Comparison of ENCODE assay signal across 23 cellular contexts in the genomic region with DNA sequence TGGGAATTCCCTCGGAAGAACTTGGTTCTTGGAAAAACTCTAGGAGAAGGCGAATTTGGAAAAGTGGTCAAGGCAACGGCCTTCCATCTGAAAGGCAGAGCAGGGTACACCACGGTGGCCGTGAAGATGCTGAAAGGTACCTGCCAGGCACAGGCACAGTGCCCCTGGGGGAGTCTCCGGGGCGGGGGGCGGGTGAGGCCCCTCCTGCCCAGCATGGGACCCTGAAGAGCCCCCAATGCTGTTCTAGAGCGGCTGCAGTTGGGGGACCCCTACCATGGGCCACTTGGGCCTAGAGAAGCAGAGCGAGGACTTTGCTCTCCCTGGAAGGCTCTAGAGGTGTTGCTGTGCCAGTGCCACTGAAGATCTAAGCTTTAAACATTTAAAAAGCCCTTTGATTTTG. TPM values are rescaled to one million over a fixed set of nuclear protein-coding genes. Genes with fewer than 3 reads are reported as not detected.
DNase-seq lines count a peak whose midpoint lies in the region; TF ChIP-seq lines count a peak whose summit lies in the region.
"Had no signal": no experiment of that assay in that cellular context is flagged by ENCODE, and none has a peak within 500 bp of the region (broad histone marks: within the 10 kb centered on the region; RNA-seq: fewer than 3 reads in every experiment).

No MANE protein-coding gene starts in this region.

- intact Hi-C loops in dendritic cell treated with granulocyte-macrophage colony-stimulating factor and Interleukin-4, amounts not matched to agents 40 ng/mL and 50 ng/mL, for 4 days (cut with micrococcal nuclease), result no loop called here
- intact Hi-C loops in spleen (cut with DNase I; ENCODE audit: low total_unique reads), result no loop called here

- H3K4me1 ChIP-seq in spleen, result peaks cover 5 to 19% (median 14%) of the 10 kb centered on the region in 6 donors
- H3K4me1 ChIP-seq in effector memory CD4-positive, alpha-beta T cell (ENCODE audit: control insufficient read depth, insufficient read depth, low read length, poor library complexity, severe bottlenecking), result peaks cover 12% of the 10 kb centered on the region
- H3K4me1 ChIP-seq: BE2C had no signal

- TF ChIP-seq POLR2A in spleen (IDR thresholded peaks at IDR 0.05), result no peak

- DNase-seq in chondrocyte (ENCODE audit: low spot score) (peak; percentile 69), spleen (peak; percentile 56), Kasumi-1 (lab: John Stamatoyannopoulos, UW) (no peak)
- DNase-seq in effector memory CD4-positive, alpha-beta T cell, result no peak
- DNase-seq: 8988T; ACHN; BE2C; C1 segment of cervical spinal cord; CD4-positive, alpha-beta memory T cell; CD4-positive, CD25-positive, alpha-beta regulatory T cell; COR-L47; DMS 273 treated with DMSO at 0.1 percent for 48 hours; DMS153; DMS53; DMS79; DND-41; EL; GDM1 had no signal

- no peak for TF ChIP-seq CTCF in chondrocyte (IDR thresholded peaks at IDR 0.05)
- TF ChIP-seq CTCF in spleen (IDR thresholded peaks at IDR 0.05 in 8 of 11, conservative IDR thresholded peaks at IDR 0.05 in 3 of 11), result no peak

- H3K27me3 Mint-ChIP-seq in chondrocyte (ENCODE audit: low read depth), result peaks cover 5% of the 10 kb centered on the region
- peaks cover 5% of the 10 kb centered on the region for H3K27me3 Mint-ChIP-seq in dendritic cell treated with granulocyte-macrophage colony-stimulating factor and Interleukin-4, amounts not matched to agents 40 ng/mL and 50 ng/mL, for 4 days
- H3K27me3 Mint-ChIP-seq: CD4-positive, alpha-beta memory T cell; CD4-positive, CD25-positive, alpha-beta regulatory T cell had no signal

- no peak overlapping the region for H3K27ac Mint-ChIP-seq in chondrocyte (ENCODE audit: unreplicated experiment)
- H3K27ac Mint-ChIP-seq in dendritic cell treated with granulocyte-macrophage colony-stimulating factor and Interleukin-4, amounts not matched to agents 40 ng/mL and 50 ng/mL, for 4 days, result peak overlapping the region; percentile 35

- H3K4me1 Mint-ChIP-seq in chondrocyte (ENCODE audit: low read depth), result peaks cover 10% of the 10 kb centered on the region
- H3K4me1 Mint-ChIP-seq in dendritic cell treated with granulocyte-macrophage colony-stimulating factor and Interleukin-4, amounts not matched to agents 40 ng/mL and 50 ng/mL, for 4 days (ENCODE audit: low read depth), result peaks cover 56% of the 10 kb centered on the region

- no peaks in the 10 kb centered on the region for H3K9me3 ChIP-seq in spleen
- no peaks in the 10 kb centered on the region for H3K9me3 ChIP-seq in effector memory CD4-positive, alpha-beta T cell (ENCODE audit: control insufficient read depth, low read length)
- H3K9me3 ChIP-seq: BE2C, BLaER1 had no signal

- no peak overlapping the region for H3K4me3 Mint-ChIP-seq in chondrocyte (ENCODE audit: unreplicated experiment)
- no peak overlapping the region for H3K4me3 Mint-ChIP-seq in dendritic cell treated with granulocyte-macrophage colony-stimulating factor and Interleukin-4, amounts not matched to agents 40 ng/mL and 50 ng/mL, for 4 days
- H3K4me3 Mint-ChIP-seq: CD14-positive monocyte; CD4-positive, alpha-beta memory T cell; CD4-positive, CD25-positive, alpha-beta regulatory T cell; CD8-positive, alpha-beta memory T cell had no signal

- WGBS in spleen, 5 donors, result 84 to 94% (median 88%) methylated on average over 10 of the region's 10 CpGs

- no peaks in the 10 kb centered on the region for H3K36me3 ChIP-seq in spleen
- H3K36me3 ChIP-seq in effector memory CD4-positive, alpha-beta T cell (ENCODE audit: control insufficient read depth, insufficient read depth, low read length), result no peaks in the 10 kb centered on the region
- H3K36me3 ChIP-seq: BLaER1 had no signal

- no peaks in the 10 kb centered on the region for H3K9me3 Mint-ChIP-seq in chondrocyte (ENCODE audit: low read depth)
- H3K9me3 Mint-ChIP-seq in dendritic cell treated with granulocyte-macrophage colony-stimulating factor and Interleukin-4, amounts not matched to agents 40 ng/mL and 50 ng/mL, for 4 days, result no peaks in the 10 kb centered on the region
- H3K9me3 Mint-ChIP-seq: CD4-positive, alpha-beta memory T cell; CD4-positive, CD25-positive, alpha-beta regulatory T cell; CD8-positive, alpha-beta memory T cell had no signal

- no peaks in the 10 kb centered on the region for H3K27me3 ChIP-seq in spleen (replicated peaks in 1 of 7)
- H3K27me3 ChIP-seq in effector memory CD4-positive, alpha-beta T cell (replicated peaks; ENCODE audit: control insufficient read depth, insufficient read depth, low read length, poor library complexity, severe bottlenecking), result no peaks in the 10 kb centered on the region
- H3K27me3 ChIP-seq: BE2C, BLaER1 had no signal

- H3K27ac ChIP-seq in spleen, result no peak overlapping the region
- H3K27ac ChIP-seq in effector memory CD4-positive, alpha-beta T cell (ENCODE audit: insufficient read depth, low read length, poor library complexity, severe bottlenecking), result no peak overlapping the region
- H3K27ac ChIP-seq: BLaER1 had no signal

- H3K4me3 ChIP-seq in spleen, result no peak overlapping the region
- H3K4me3 ChIP-seq in effector memory CD4-positive, alpha-beta T cell (ENCODE audit: insufficient read depth, low read depth, low read length, poor library complexity, severe bottlenecking), result no peak overlapping the region
- H3K4me3 ChIP-seq: BLaER1, GM12878 had no signal

- no peaks in the 10 kb centered on the region for H3K36me3 Mint-ChIP-seq in chondrocyte (ENCODE audit: low read depth)
- H3K36me3 Mint-ChIP-seq in dendritic cell treated with granulocyte-macrophage colony-stimulating factor and Interleukin-4, amounts not matched to agents 40 ng/mL and 50 ng/mL, for 4 days (ENCODE audit: low read depth), result no peaks in the 10 kb centered on the region
- H3K36me3 Mint-ChIP-seq: CD14-positive monocyte; CD4-positive, alpha-beta memory T cell; CD4-positive, CD25-positive, alpha-beta regulatory T cell; CD8-positive, alpha-beta memory T cell had no signal

RNA-seq across cellular contexts. Expression of gene CSGALNACT2, which starts 21.6 kb away (rescaled TPM):
- 29.8 to 38.7 TPM (median 38.2 TPM) in 3 replicates for total RNA-seq in chondrocyte
- 10 to 100 TPM; 29.8 to 77.1 (median 41.9) TPM for total RNA-seq in spleen
- 10 to 100 TPM in 1 of 3 donors, 1 to 10 TPM in 2; 8.1 to 10.1 (median 8.5) TPM for polyA plus RNA-seq in spleen

RNA-seq across cellular contexts. Expression of gene RET, which starts 39.7 kb away (rescaled TPM):
- 0.12 to 0.18 TPM in 2 of 3 replicates, not detected in the other for total RNA-seq in chondrocyte
- under 1 TPM in 5 of 7 donors, not detected in 2; 0.30 to 0.54 (median 0.34) TPM for total RNA-seq in spleen
- polyA plus RNA-seq in spleen, result under 1 TPM; 0.02 to 0.11 (median 0.10) TPM
- total RNA-seq: CD4-positive, alpha-beta memory T cell; GM12878 had no signal
- polyA plus RNA-seq: CD4-positive, alpha-beta memory T cell; CD4-positive, CD25-positive, alpha-beta regulatory T cell; GM12878 had no signal

Comparison
In these comparisons a context has a peak if more than half of its experiments do, and no peak if none do; other contexts are left out.
1. DNase-seq: peak in chondrocyte (single experiment) and spleen (single experiment); none in effector memory CD4-positive, alpha-beta T cell (0 of 3) and Kasumi-1 (0 of 2).